1 cellular context compared by ENCODE assay signal in genomic region chr10:81873932-81874816, GRCh38.
TF ChIP-seq lines count a peak whose summit lies in the region.

No MANE protein-coding gene starts in this region.

TF ChIP-seq in WTC11, 78 proteins besides CTCF, POLR2A, EP300 and RAD21 (continued from another document):
- TF ChIP-seq, protein P1, sequence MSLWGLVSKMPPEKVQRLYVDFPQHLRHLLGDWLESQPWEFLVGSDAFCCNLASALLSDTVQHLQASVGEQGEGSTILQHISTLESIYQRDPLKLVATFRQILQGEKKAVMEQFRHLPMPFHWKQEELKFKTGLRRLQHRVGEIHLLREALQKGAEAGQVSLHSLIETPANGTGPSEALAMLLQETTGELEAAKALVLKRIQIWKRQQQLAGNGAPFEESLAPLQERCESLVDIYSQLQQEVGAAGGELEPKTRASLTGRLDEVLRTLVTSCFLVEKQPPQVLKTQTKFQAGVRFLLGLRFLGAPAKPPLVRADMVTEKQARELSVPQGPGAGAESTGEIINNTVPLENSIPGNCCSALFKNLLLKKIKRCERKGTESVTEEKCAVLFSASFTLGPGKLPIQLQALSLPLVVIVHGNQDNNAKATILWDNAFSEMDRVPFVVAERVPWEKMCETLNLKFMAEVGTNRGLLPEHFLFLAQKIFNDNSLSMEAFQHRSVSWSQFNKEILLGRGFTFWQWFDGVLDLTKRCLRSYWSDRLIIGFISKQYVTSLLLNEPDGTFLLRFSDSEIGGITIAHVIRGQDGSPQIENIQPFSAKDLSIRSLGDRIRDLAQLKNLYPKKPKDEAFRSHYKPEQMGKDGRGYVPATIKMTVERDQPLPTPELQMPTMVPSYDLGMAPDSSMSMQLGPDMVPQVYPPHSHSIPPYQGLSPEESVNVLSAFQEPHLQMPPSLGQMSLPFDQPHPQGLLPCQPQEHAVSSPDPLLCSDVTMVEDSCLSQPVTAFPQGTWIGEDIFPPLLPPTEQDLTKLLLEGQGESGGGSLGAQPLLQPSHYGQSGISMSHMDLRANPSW (CRISPR knock-in tag; conservative IDR thresholded peaks at IDR 0.05; ENCODE audit: low read depth), result no peak
